24 cellular contexts compared by ENCODE assay signal in the genomic region with DNA sequence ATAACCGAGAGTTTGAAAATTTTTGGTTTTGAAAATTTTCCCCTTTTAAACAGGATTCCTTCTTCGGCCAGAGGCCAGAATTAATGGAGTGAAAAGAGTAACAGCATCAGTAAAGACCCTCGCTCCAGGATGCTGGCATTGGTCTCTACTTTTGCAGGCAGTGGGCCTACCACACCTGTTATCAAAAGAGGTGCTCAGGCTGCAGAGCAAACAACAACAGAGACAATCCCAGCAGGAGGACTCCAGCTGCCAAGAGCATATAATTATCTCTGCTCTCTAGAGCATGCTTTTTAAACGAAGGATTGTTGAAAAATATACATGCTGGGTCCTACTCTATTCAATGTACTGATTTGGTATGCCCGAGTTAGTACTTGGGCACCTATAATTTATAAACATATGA.
A peak's percentile ranks its signal among the peaks of the same experiment; 100 is the strongest.
DNase-seq lines count a peak whose midpoint lies in the region; ATAC-seq lines count a peak whose summit lies in the region.
"Had no signal": no experiment of that assay in that cellular context is flagged by ENCODE, and none has a peak within 500 bp of the region (broad histone marks: within the 10 kb centered on the region; RNA-seq: fewer than 3 reads in every experiment).

No MANE protein-coding gene starts in this region.

- no peak for ATAC-seq in HG02642 (IDR thresholded peaks at IDR 0.05; ENCODE audit: poor library complexity, unreplicated experiment)

- H3K27ac ChIP-seq in caudate nucleus (ENCODE audit: low read depth, low read length) = no peak overlapping the region
- H3K27ac ChIP-seq: left ventricle myocardium inferior, thoracic aorta had no signal

- peak; percentile 87 for DNase-seq in DMS79 (lab: John Stamatoyannopoulos, UW)
- peak; percentile 59 for DNase-seq in NCI-H1436 treated with DMSO at 0.1 percent for 48 hours (lab: John Stamatoyannopoulos, UW)
- DNase-seq in NCI-H2171 treated with DMSO at 0.1 percent for 48 hours (lab: John Stamatoyannopoulos, UW) = peak; percentile 96
- peak; percentile 31 for DNase-seq in SHP77 treated with DMSO at 0.1 percent for 48 hours (lab: John Stamatoyannopoulos, UW)
- no peak for DNase-seq in T-helper 2 cell
- no peak for DNase-seq in caudate nucleus (lab: John Stamatoyannopoulos, UW)
- DNase-seq in ACHN = no peak
- DNase-seq: activated B cell treated with CpG ODN at 0.5 μM for 24 hours; activated CD4-positive, alpha-beta T cell treated with anti-CD3 and anti-CD28 coated beads, Interleukin-2, amount 50 U/mL, for 48 hours; CD4-positive, CD25-positive, alpha-beta regulatory T cell; cortex of kidney; HCEC 1CT; head of caudate nucleus; left ventricle myocardium inferior; midbrain; NCI-H1048; nephron progenitor cell; RPMI8226; SK-N-SH; stimulated activated CD4-positive, alpha-beta T cell treated with anti-CD3 and anti-CD28 coated beads, Interleukin-2, amount 100 ng/mL, for 24 hours; stimulated activated naive CD4-positive, alpha-beta T cell; T-helper 9 cell had no signal

- in situ Hi-C loops in ACHN (cut with HindIII; ENCODE audit: low pct_ligation_motif_present, low pct_unique_long_range_greater_than_20kb, low sequenced_read_pairs) = no loop called here

Comparison
In these comparisons a context has a peak if more than half of its experiments do, and no peak if none do; other contexts are left out.
1. DNase-seq: peak in DMS79 (single experiment), NCI-H1436 treated with DMSO at 0.1 percent for 48 hours (single experiment), NCI-H2171 treated with DMSO at 0.1 percent for 48 hours (single experiment) and SHP77 treated with DMSO at 0.1 percent for 48 hours (single experiment); none in T-helper 2 cell (0 of 5), caudate nucleus (0 of 61) and ACHN (single experiment).